Comparison of ENCODE assay signal across 1 cellular context in genomic region chr4:73984736-73985527, GRCh38.
TF ChIP-seq lines count a peak whose summit lies in the region.

No MANE protein-coding gene starts in this region.

TF ChIP-seq in WTC11, 78 proteins besides CTCF, POLR2A, EP300 and RAD21 (continued from another document):
- TF ChIP-seq, protein P1, sequence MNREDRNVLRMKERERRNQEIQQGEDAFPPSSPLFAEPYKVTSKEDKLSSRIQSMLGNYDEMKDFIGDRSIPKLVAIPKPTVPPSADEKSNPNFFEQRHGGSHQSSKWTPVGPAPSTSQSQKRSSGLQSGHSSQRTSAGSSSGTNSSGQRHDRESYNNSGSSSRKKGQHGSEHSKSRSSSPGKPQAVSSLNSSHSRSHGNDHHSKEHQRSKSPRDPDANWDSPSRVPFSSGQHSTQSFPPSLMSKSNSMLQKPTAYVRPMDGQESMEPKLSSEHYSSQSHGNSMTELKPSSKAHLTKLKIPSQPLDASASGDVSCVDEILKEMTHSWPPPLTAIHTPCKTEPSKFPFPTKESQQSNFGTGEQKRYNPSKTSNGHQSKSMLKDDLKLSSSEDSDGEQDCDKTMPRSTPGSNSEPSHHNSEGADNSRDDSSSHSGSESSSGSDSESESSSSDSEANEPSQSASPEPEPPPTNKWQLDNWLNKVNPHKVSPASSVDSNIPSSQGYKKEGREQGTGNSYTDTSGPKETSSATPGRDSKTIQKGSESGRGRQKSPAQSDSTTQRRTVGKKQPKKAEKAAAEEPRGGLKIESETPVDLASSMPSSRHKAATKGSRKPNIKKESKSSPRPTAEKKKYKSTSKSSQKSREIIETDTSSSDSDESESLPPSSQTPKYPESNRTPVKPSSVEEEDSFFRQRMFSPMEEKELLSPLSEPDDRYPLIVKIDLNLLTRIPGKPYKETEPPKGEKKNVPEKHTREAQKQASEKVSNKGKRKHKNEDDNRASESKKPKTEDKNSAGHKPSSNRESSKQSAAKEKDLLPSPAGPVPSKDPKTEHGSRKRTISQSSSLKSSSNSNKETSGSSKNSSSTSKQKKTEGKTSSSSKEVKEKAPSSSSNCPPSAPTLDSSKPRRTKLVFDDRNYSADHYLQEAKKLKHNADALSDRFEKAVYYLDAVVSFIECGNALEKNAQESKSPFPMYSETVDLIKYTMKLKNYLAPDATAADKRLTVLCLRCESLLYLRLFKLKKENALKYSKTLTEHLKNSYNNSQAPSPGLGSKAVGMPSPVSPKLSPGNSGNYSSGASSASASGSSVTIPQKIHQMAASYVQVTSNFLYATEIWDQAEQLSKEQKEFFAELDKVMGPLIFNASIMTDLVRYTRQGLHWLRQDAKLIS (CRISPR knock-in tag; IDR thresholded peaks at IDR 0.05; ENCODE audit: borderline replicate concordance): peak; percentile 82; the same call in 1 of the 2 replicates
- TF ChIP-seq MYBL2 (CRISPR knock-in tag; IDR thresholded peaks at IDR 0.05) (peak; percentile 78; the same call in 1 of the 2 replicates), ELF4 (CRISPR knock-in tag; IDR thresholded peaks at IDR 0.05; ENCODE audit: low read depth) (no peak), CREM (CRISPR knock-in tag; IDR thresholded peaks at IDR 0.05) (peak; percentile 74; the same call in 1 of the 2 replicates), NFATC4 (CRISPR knock-in tag; IDR thresholded peaks at IDR 0.05) (no peak), FOXK1 (CRISPR knock-in tag; IDR thresholded peaks at IDR 0.05) (peak; percentile 88; the same call in 1 of the 2 replicates), HMGA2 (CRISPR knock-in tag; IDR thresholded peaks at IDR 0.05) (no peak), IRF2 (CRISPR knock-in tag; IDR thresholded peaks at IDR 0.05; ENCODE audit: borderline replicate concordance, low read depth) (no peak), ZNF423 (CRISPR knock-in tag; IDR thresholded peaks at IDR 0.05) (peak; percentile 49), SP1 (CRISPR knock-in tag; conservative IDR thresholded peaks at IDR 0.05) (peak; percentile 65; the same call in 1 of the 2 replicates), ZBTB43 (CRISPR knock-in tag; IDR thresholded peaks at IDR 0.05) (peak; percentile 73; the same call in 1 of the 2 replicates), ZNF232 (CRISPR knock-in tag; IDR thresholded peaks at IDR 0.05) (0 out of 2 replicates have a peak, but pooled peaks have one; percentile 60), ZNF532 (CRISPR knock-in tag; IDR thresholded peaks at IDR 0.05; ENCODE audit: borderline replicate concordance) (no peak), TEAD1 (CRISPR knock-in tag; IDR thresholded peaks at IDR 0.05) (peak; percentile 92)
- TF ChIP-seq, protein P2, sequence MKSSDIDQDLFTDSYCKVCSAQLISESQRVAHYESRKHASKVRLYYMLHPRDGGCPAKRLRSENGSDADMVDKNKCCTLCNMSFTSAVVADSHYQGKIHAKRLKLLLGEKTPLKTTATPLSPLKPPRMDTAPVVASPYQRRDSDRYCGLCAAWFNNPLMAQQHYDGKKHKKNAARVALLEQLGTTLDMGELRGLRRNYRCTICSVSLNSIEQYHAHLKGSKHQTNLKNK (CRISPR knock-in tag; IDR thresholded peaks at IDR 0.05): peak; percentile 76; the same call in 1 of the 2 replicates
